In the genomic region with DNA sequence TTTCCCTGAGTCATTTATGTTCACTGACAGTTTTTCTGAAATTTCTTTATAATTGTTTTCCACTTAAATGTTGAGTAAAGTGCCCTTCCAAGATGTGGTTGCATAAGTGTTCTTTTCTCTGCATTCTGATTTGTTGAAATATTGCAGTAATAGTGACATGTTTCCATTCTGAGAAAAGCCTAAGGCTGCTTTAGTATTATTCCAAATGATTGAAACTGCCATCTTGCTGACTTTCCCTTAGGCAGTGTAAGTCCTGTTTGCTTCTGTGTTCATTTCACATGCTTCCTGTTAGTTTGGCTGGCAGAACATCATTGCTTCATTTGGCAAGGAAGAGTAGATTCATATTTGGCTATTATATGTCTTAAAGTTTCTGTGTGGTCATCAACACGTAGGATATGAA, we compare ENCODE assay signal across 1 cellular context.
TF ChIP-seq lines count a peak whose summit lies in the region.

No MANE protein-coding gene starts in this region.

TF ChIP-seq in A549, 52 proteins besides CTCF, POLR2A, EP300 and RAD21 (continued from another document):
- TF ChIP-seq, protein P1, sequence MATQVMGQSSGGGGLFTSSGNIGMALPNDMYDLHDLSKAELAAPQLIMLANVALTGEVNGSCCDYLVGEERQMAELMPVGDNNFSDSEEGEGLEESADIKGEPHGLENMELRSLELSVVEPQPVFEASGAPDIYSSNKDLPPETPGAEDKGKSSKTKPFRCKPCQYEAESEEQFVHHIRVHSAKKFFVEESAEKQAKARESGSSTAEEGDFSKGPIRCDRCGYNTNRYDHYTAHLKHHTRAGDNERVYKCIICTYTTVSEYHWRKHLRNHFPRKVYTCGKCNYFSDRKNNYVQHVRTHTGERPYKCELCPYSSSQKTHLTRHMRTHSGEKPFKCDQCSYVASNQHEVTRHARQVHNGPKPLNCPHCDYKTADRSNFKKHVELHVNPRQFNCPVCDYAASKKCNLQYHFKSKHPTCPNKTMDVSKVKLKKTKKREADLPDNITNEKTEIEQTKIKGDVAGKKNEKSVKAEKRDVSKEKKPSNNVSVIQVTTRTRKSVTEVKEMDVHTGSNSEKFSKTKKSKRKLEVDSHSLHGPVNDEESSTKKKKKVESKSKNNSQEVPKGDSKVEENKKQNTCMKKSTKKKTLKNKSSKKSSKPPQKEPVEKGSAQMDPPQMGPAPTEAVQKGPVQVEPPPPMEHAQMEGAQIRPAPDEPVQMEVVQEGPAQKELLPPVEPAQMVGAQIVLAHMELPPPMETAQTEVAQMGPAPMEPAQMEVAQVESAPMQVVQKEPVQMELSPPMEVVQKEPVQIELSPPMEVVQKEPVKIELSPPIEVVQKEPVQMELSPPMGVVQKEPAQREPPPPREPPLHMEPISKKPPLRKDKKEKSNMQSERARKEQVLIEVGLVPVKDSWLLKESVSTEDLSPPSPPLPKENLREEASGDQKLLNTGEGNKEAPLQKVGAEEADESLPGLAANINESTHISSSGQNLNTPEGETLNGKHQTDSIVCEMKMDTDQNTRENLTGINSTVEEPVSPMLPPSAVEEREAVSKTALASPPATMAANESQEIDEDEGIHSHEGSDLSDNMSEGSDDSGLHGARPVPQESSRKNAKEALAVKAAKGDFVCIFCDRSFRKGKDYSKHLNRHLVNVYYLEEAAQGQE (IDR thresholded peaks at IDR 0.05): no peak
- no peak for TF ChIP-seq RFX5 (IDR thresholded peaks at IDR 0.05)
- TF ChIP-seq, protein P2, sequence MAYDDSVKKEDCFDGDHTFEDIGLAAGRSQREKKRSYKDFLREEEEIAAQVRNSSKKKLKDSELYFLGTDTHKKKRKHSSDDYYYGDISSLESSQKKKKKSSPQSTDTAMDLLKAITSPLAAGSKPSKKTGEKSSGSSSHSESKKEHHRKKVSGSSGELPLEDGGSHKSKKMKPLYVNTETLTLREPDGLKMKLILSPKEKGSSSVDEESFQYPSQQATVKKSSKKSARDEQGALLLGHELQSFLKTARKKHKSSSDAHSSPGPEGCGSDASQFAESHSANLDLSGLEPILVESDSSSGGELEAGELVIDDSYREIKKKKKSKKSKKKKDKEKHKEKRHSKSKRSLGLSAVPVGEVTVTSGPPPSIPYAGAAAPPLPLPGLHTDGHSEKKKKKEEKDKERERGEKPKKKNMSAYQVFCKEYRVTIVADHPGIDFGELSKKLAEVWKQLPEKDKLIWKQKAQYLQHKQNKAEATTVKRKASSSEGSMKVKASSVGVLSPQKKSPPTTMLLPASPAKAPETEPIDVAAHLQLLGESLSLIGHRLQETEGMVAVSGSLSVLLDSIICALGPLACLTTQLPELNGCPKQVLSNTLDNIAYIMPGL (CRISPR knock-in tag; IDR thresholded peaks at IDR 0.05; ENCODE audit: borderline replicate concordance): no peak
- no peak for TF ChIP-seq ESRRA (IDR thresholded peaks at IDR 0.05; ENCODE audit: borderline replicate concordance, low read length)
